ENCODE assay signal across 23 cellular contexts in the genomic region with DNA sequence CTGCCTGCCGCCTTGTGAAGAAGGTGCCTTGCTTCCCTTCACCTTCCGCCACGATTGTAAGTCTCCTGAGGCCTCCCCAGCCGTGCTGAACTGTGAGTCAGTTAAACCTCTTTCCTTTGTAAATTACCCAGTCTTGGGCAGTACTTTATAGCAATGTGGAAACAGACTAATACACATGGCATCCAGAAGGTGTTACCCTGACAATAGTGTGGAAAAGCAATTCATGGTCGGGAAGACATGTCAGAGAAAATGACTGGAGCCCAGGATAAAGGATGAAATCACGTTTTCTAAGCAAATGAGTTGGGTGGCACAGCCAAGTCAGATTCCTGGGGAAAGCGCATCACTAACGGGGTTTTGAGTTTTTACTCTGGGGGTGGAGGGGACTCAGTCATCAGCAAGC.
"Had no signal": no experiment of that assay in that cellular context is flagged by ENCODE, and none has a peak within 500 bp of the region (broad histone marks: within the 10 kb centered on the region; RNA-seq: fewer than 3 reads in every experiment).

No MANE protein-coding gene starts in this region.

- H3K27me3 ChIP-seq: esophagus squamous epithelium, left lung, neural progenitor cell, ovary, thyroid gland had no signal

- H3K36me3 ChIP-seq: neural progenitor cell, ovary had no signal

- H3K4me3 Mint-ChIP-seq: activated CD4-positive, alpha-beta T cell treated with anti-CD3 and anti-CD28 coated beads, Interleukin-2, amount 10 ng/mL, durations not matched to agents 7 days and 5 days; activated naive CD4-positive, alpha-beta T cell treated with anti-CD3 and anti-CD28 coated beads for 36 hours; activated T-cell treated with anti-CD3 and anti-CD28 coated beads, Interleukin-2, amount 50 U/mL, for 4 hours; dendritic cell treated with granulocyte-macrophage colony-stimulating factor and Interleukin-4, amounts not matched to agents 40 ng/mL and 50 ng/mL, for 4 days; naive thymus-derived CD4-positive, alpha-beta T cell; neural progenitor cell; T-cell had no signal

- DNase-seq: activated CD4-positive, alpha-beta T cell treated with anti-CD3 and anti-CD28 coated beads, Interleukin-2, amount 10 ng/mL, durations not matched to agents 7 days and 5 days; activated CD8-positive, alpha-beta memory T cell treated with anti-CD3 and anti-CD28 coated beads, Interleukin-2, amount 50 U/mL, for 4 hours; activated naive CD4-positive, alpha-beta T cell treated with anti-CD3 and anti-CD28 coated beads for 36 hours; activated T-cell treated with anti-CD3 and anti-CD28 coated beads, Interleukin-2, amount 50 U/mL, for 4 hours; aorta; effector memory CD4-positive, alpha-beta T cell; esophagus squamous epithelium; hippocampal formation; left lung; mucosa of descending colon; naive thymus-derived CD4-positive, alpha-beta T cell; ovary; stimulated activated CD4-positive, alpha-beta T cell treated with anti-CD3 and anti-CD28 coated beads, Interleukin-1b, Interleukin-23, amount 100 ng/mL, for 48 hours; stimulated activated naive CD4-positive, alpha-beta T cell treated with Interleukin-2 at 50 U/mL for 16 hours; T-cell; T-helper 9 cell; thyroid gland had no signal

- H3K4me1 Mint-ChIP-seq: activated CD4-positive, alpha-beta T cell treated with anti-CD3 and anti-CD28 coated beads, Interleukin-2, amount 10 ng/mL, durations not matched to agents 7 days and 5 days; naive thymus-derived CD4-positive, alpha-beta T cell; T-cell had no signal

- H3K9me3 Mint-ChIP-seq: activated CD4-positive, alpha-beta T cell treated with anti-CD3 and anti-CD28 coated beads, Interleukin-2, amount 10 ng/mL, durations not matched to agents 7 days and 5 days; activated naive CD4-positive, alpha-beta T cell treated with anti-CD3 and anti-CD28 coated beads for 36 hours; activated T-cell treated with anti-CD3 and anti-CD28 coated beads, Interleukin-2, amount 50 U/mL, for 4 hours; dendritic cell treated with granulocyte-macrophage colony-stimulating factor and Interleukin-4, amounts not matched to agents 40 ng/mL and 50 ng/mL, for 4 days; naive thymus-derived CD4-positive, alpha-beta T cell; T-cell had no signal

- H3K4me3 ChIP-seq: esophagus squamous epithelium, left lung, mucosa of descending colon, neural progenitor cell, ovary, thyroid gland had no signal

- H3K27me3 Mint-ChIP-seq: activated CD4-positive, alpha-beta T cell treated with anti-CD3 and anti-CD28 coated beads, Interleukin-2, amount 10 ng/mL, durations not matched to agents 7 days and 5 days; dendritic cell treated with granulocyte-macrophage colony-stimulating factor and Interleukin-4, amounts not matched to agents 40 ng/mL and 50 ng/mL, for 4 days; naive thymus-derived CD4-positive, alpha-beta T cell; T-cell had no signal

- ATAC-seq: activated CD4-positive, CD25-positive, alpha-beta regulatory T cell treated with anti-CD3 and anti-CD28 coated beads, Interleukin-2, amount 50 U/mL, for 24 hours; activated T-cell treated with anti-CD3 and anti-CD28 coated beads, Interleukin-2, amount 50 U/mL, for 4 hours; mucosa of descending colon; naive thymus-derived CD4-positive, alpha-beta T cell; SK-N-SH treated with all-trans-retinoic acid at 6 μM for 48 hours; T-cell had no signal

- FAIRE-seq: keratinocyte, urothelium cell line had no signal

- H3K27ac Mint-ChIP-seq: activated CD4-positive, alpha-beta T cell treated with anti-CD3 and anti-CD28 coated beads, Interleukin-2, amount 10 ng/mL, durations not matched to agents 7 days and 5 days; activated naive CD4-positive, alpha-beta T cell treated with anti-CD3 and anti-CD28 coated beads for 36 hours; dendritic cell treated with granulocyte-macrophage colony-stimulating factor and Interleukin-4, amounts not matched to agents 40 ng/mL and 50 ng/mL, for 4 days; naive thymus-derived CD4-positive, alpha-beta T cell; neural progenitor cell; T-cell had no signal
